Comparison of ENCODE assay signal across 1 cellular context in the genomic region with DNA sequence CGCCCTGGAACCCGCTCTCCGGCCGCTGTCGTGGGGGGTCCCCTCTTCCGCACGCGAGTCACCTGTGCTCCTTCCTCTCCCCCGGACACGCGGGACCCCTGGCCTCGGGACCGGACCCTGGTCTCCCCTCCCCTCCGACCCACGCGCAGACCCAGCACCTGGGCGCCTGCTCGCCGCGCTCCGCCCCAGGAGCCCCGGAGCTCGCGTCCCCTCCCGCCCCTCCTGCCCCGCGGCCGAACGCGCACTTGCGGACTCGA.
TF ChIP-seq lines count a peak whose summit lies in the region.

No MANE protein-coding gene starts in this region.

TF ChIP-seq in K562, 482 proteins besides CTCF, POLR2A, EP300 and RAD21:
- no peak for TF ChIP-seq EWSR1 (IDR thresholded peaks at IDR 0.05; ENCODE audit: borderline replicate concordance, low read depth, partially characterized antibody)
- no peak for TF ChIP-seq HNRNPLL (IDR thresholded peaks at IDR 0.05; ENCODE audit: low read depth, low read length, poor library complexity, severe bottlenecking)
- no peak for TF ChIP-seq FOXP1 (CRISPR knock-in tag; IDR thresholded peaks at IDR 0.05)
- TF ChIP-seq PPARD (CRISPR knock-in tag; IDR thresholded peaks at IDR 0.05) = no peak
- no peak for TF ChIP-seq ZKSCAN8 (CRISPR knock-in tag; IDR thresholded peaks at IDR 0.05)
- TF ChIP-seq, protein P1, sequence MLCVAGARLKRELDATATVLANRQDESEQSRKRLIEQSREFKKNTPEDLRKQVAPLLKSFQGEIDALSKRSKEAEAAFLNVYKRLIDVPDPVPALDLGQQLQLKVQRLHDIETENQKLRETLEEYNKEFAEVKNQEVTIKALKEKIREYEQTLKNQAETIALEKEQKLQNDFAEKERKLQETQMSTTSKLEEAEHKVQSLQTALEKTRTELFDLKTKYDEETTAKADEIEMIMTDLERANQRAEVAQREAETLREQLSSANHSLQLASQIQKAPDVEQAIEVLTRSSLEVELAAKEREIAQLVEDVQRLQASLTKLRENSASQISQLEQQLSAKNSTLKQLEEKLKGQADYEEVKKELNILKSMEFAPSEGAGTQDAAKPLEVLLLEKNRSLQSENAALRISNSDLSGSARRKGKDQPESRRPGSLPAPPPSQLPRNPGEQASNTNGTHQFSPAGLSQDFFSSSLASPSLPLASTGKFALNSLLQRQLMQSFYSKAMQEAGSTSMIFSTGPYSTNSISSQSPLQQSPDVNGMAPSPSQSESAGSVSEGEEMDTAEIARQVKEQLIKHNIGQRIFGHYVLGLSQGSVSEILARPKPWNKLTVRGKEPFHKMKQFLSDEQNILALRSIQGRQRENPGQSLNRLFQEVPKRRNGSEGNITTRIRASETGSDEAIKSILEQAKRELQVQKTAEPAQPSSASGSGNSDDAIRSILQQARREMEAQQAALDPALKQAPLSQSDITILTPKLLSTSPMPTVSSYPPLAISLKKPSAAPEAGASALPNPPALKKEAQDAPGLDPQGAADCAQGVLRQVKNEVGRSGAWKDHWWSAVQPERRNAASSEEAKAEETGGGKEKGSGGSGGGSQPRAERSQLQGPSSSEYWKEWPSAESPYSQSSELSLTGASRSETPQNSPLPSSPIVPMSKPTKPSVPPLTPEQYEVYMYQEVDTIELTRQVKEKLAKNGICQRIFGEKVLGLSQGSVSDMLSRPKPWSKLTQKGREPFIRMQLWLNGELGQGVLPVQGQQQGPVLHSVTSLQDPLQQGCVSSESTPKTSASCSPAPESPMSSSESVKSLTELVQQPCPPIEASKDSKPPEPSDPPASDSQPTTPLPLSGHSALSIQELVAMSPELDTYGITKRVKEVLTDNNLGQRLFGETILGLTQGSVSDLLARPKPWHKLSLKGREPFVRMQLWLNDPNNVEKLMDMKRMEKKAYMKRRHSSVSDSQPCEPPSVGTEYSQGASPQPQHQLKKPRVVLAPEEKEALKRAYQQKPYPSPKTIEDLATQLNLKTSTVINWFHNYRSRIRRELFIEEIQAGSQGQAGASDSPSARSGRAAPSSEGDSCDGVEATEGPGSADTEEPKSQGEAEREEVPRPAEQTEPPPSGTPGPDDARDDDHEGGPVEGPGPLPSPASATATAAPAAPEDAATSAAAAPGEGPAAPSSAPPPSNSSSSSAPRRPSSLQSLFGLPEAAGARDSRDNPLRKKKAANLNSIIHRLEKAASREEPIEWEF (CRISPR knock-in tag; IDR thresholded peaks at IDR 0.05) = no peak
- TF ChIP-seq TAF15 (IDR thresholded peaks at IDR 0.05; ENCODE audit: low read depth, low read length) = no peak
